17 cellular contexts compared by ENCODE assay signal in the genomic region with DNA sequence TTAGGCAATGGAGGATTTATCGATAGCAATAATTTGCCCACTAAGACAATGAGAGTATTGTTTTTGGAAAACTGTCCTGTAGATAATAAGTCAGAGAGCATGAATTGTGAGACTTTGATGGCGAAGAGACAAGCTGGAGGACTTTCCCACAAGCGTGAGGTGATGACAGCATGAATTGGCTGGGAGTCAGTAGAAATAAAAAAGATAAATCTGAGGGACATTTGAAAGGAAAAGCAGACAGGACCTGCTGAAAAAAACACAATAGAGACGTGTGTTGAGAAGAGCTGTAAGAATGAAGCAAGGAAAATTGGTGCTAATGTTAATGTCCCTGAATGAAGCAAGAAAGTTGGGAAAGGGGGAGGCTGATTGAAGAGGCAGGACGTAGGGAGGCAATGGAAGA.
DNase-seq lines count a peak whose midpoint lies in the region; ATAC-seq and TF ChIP-seq lines count a peak whose summit lies in the region.
"Had no signal": no experiment of that assay in that cellular context is flagged by ENCODE, and none has a peak within 500 bp of the region (broad histone marks: within the 10 kb centered on the region; RNA-seq: fewer than 3 reads in every experiment).

No MANE protein-coding gene starts in this region.

- H3K4me3 ChIP-seq in fibroblast of pulmonary artery (replicated peaks; ENCODE audit: low read depth, low read length), result no peak overlapping the region
- no peak overlapping the region for H3K4me3 ChIP-seq in skeletal muscle cell (ENCODE audit: low read depth, low read length)
- H3K4me3 ChIP-seq: BLaER1, GM12878 had no signal

- peaks cover 12% of the 10 kb centered on the region for H3K4me1 Mint-ChIP-seq in chondrocyte (ENCODE audit: low read depth)
- H3K4me1 Mint-ChIP-seq: CD8-positive, alpha-beta memory T cell had no signal

- H3K27ac Mint-ChIP-seq in chondrocyte (ENCODE audit: unreplicated experiment), result peak overlapping the region; percentile 3
- H3K27ac Mint-ChIP-seq: CD8-positive, alpha-beta memory T cell; HFFc6 had no signal

- DNase-seq in Right ventricle myocardium superior (no peak), cardiac septum (ENCODE audit: low spot score) (no peak), chondrocyte (ENCODE audit: low spot score) (no peak), fibroblast of pulmonary artery (ENCODE audit: low read depth) (peak; percentile 54), skeletal muscle cell (ENCODE audit: low read depth) (peak; percentile 16), NCI-H2196 (lab: John Stamatoyannopoulos, UW; ENCODE audit: unreplicated experiment) (no peak), SHP77 treated with DMSO at 0.1 percent for 48 hours (lab: John Stamatoyannopoulos, UW) (no peak)
- no peak for DNase-seq in activated CD4-positive, alpha-beta T cell treated with anti-CD3 and anti-CD28 coated beads for 1 hour
- DNase-seq: AML-193; Caco-2; CD8-positive, alpha-beta memory T cell; DMS53; GF-D8; HCEC 1CT; HFFc6 had no signal

- no peaks in the 10 kb centered on the region for H3K9me3 Mint-ChIP-seq in chondrocyte (ENCODE audit: low read depth)
- H3K9me3 Mint-ChIP-seq: HFFc6 had no signal

- no peak for TF ChIP-seq CTCF in chondrocyte (IDR thresholded peaks at IDR 0.05)
- TF ChIP-seq CTCF in fibroblast of pulmonary artery (IDR thresholded peaks at IDR 0.05; ENCODE audit: low read length, missing control alignments), result no peak

- H3K4me3 Mint-ChIP-seq in chondrocyte (ENCODE audit: unreplicated experiment), result no peak overlapping the region
- H3K4me3 Mint-ChIP-seq: CD8-positive, alpha-beta memory T cell; HFFc6 had no signal

- H3K27me3 Mint-ChIP-seq in chondrocyte (ENCODE audit: low read depth), result no peaks in the 10 kb centered on the region

- ATAC-seq in Right ventricle myocardium superior (ENCODE audit: poor library complexity), result peak; percentile 41
- ATAC-seq: GM12878 had no signal

- intact Hi-C loops in Right ventricle myocardium superior (cut with DNase I), result no loop called here
- intact Hi-C loops in cardiac septum (cut with DNase I), result loop anchor here (5.0 kb wide), 1 partner anchor 64 kb away; no protein-coding TSS in a partner anchor

- peaks cover 18% of the 10 kb centered on the region for H3K36me3 Mint-ChIP-seq in chondrocyte (ENCODE audit: low read depth)
- H3K36me3 Mint-ChIP-seq: CD8-positive, alpha-beta memory T cell had no signal

Comparison
In these comparisons a context has a peak if more than half of its experiments do, and no peak if none do; other contexts are left out.
1. DNase-seq: peak in fibroblast of pulmonary artery (single experiment) and skeletal muscle cell (single experiment); none in Right ventricle myocardium superior (single experiment), cardiac septum (single experiment), chondrocyte (single experiment), NCI-H2196 (single experiment), activated CD4-positive, alpha-beta T cell treated with anti-CD3 and anti-CD28 coated beads for 1 hour (single experiment) and SHP77 treated with DMSO at 0.1 percent for 48 hours (single experiment).